In the genomic region with DNA sequence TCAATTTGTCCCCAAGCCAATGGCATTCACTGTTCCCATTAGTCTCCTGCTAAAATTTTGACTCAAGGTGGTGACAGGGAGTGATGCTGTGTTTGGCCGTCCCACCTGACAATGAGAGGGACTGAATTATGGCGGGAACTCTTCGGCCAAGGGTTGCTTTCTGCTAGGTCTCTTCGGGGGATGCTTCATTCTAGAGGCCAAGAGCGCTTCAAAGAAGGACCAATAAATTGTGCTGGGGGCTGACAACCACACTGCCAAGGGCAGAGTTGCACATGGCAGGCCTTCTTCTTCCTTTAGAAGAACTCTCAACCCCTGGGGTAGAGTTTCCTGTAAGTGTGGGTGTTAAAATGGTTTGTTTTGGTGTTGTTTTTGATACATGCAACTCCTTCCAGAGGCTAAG, we compare ENCODE assay signal across 20 cellular contexts.
"Had no signal": no experiment of that assay in that cellular context is flagged by ENCODE, and none has a peak within 500 bp of the region (broad histone marks: within the 10 kb centered on the region; RNA-seq: fewer than 3 reads in every experiment).

No MANE protein-coding gene starts in this region.

- ATAC-seq: activated CD8-positive, alpha-beta memory T cell treated with anti-CD3 and anti-CD28 coated beads, Interleukin-2, amount 10 ng/mL, durations not matched to agents 7 days and 5 days; foreskin keratinocyte had no signal

- H3K27ac ChIP-seq: foreskin keratinocyte, SK-N-MC had no signal

- H3K4me1 ChIP-seq: foreskin keratinocyte had no signal

- H3K9me3 ChIP-seq: ovary had no signal

- H3K27me3 ChIP-seq: foreskin keratinocyte, ovary had no signal

- DNase-seq: activated CD4-positive, alpha-beta T cell treated with anti-CD3 and anti-CD28 coated beads, Interleukin-2, amount 50 U/mL, for 48 hours; activated CD4-positive, CD25-positive, alpha-beta regulatory T cell treated with anti-CD3 and anti-CD28 coated beads, Interleukin-2, amount 50 U/mL, for 72 hours; activated CD8-positive, alpha-beta memory T cell treated with anti-CD3 and anti-CD28 coated beads, Interleukin-2, amount 10 ng/mL, durations not matched to agents 7 days and 5 days; activated effector memory CD4-positive, alpha-beta T cell treated with Interleukin-2 at 50 U/mL for 16 hours; activated naive CD4-positive, alpha-beta T cell treated with anti-CD3 and anti-CD28 coated beads, Interleukin-2, amount 50 U/mL, for 16 hours; activated T-cell treated with anti-CD3 and anti-CD28 coated beads, Interleukin-2, amount 50 U/mL, for 24 hours; caudate nucleus; cortex of kidney; effector CD4-positive, alpha-beta T cell; foreskin keratinocyte; head of caudate nucleus; midbrain; retina; small intestine; stimulated activated CD4-positive, alpha-beta T cell treated with anti-CD3 and anti-CD28 coated beads, Interleukin-4, amount 100 ng/mL, for 4 hours; stimulated activated CD8-positive, alpha-beta memory T cell treated with anti-CD3 and anti-CD28 coated beads, Interleukin-4, amount 100 ng/mL, for 48 hours; stimulated activated naive CD4-positive, alpha-beta T cell treated with Interleukin-2 at 50 U/mL for 16 hours had no signal

- H3K4me3 ChIP-seq: lung, ovary, SK-N-MC had no signal

- H3K36me3 ChIP-seq: ovary had no signal
